Comparison of ENCODE assay signal across 24 cellular contexts in the genomic region with DNA sequence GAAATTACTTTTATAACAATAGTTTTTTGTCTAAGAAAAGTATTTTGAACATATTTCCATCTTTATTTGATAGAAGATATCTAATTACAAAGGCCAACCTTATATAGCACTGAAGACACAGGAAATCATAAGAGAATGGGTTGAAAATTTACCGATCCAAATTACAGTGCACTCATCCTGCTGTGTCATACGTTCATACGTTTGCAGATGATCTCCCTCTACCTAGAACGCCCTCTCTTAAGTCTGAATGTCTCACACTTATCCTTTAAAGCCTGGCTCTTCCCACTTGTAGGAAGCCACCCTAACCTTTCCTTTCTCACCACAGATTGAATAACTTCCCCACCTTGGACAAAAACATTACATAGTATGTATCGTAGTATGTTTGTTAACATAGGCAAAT. TPM values are rescaled to one million over a fixed set of nuclear protein-coding genes. Genes with fewer than 3 reads are reported as not detected.
DNase-seq lines count a peak whose midpoint lies in the region; ATAC-seq, FAIRE-seq and TF ChIP-seq lines count a peak whose summit lies in the region.
"Had no signal": no experiment of that assay in that cellular context is flagged by ENCODE, and none has a peak within 500 bp of the region (broad histone marks: within the 10 kb centered on the region; RNA-seq: fewer than 3 reads in every experiment).

No MANE protein-coding gene starts in this region.

- POLR2A ChIA-PET in K562 (lab: Yijun Ruan, JAX): no interaction called here

- ATAC-seq in natural killer cell: no peak
- ATAC-seq in natural killer cell treated with Interleukin-12 subunit alpha and Interleukin-12 subunit beta and Interleukin-15 and Interleukin-18, amount 100 ng/mL, for 72 hours: no peak
- peak; percentile 83 for ATAC-seq in K562
- ATAC-seq in stimulated activated effector memory CD8-positive, alpha-beta T cell treated with anti-CD3 and anti-CD28 coated beads, Interleukin-12 subunit alpha, Interleukin-12 subunit beta, amount 100 ng/mL, for 72 hours: no peak
- no peak for ATAC-seq in HG02970 (IDR thresholded peaks at IDR 0.05; ENCODE audit: low FRiP score, unreplicated experiment)
- ATAC-seq in HG03196 (IDR thresholded peaks at IDR 0.05; ENCODE audit: unreplicated experiment): no peak
- ATAC-seq: left lung; stimulated activated naive B cell treated with anti-CD40 and anti-IgM and Interleukin-4, amounts not matched to agents 10 μg/mL and 1 μg/mL and 100 μg/mL, for 72 hours had no signal

- no peak for DNase-seq in natural killer cell
- DNase-seq in natural killer cell treated with Interleukin-12 subunit alpha and Interleukin-12 subunit beta and Interleukin-15 and Interleukin-18, amount 100 ng/mL, for 72 hours (ENCODE audit: low spot score): no peak
- peak; percentile 11 for DNase-seq in NCI-H69 (lab: John Stamatoyannopoulos, UW)
- DNase-seq in K562 (ENCODE audit: extremely low read depth in 1 of 4, low spot score in 3 of 4): peak in 2 of 4 experiments; percentile 18 to 36
- no peak for DNase-seq in stimulated activated effector memory CD8-positive, alpha-beta T cell treated with anti-CD3 and anti-CD28 coated beads, Interleukin-12 subunit alpha, Interleukin-12 subunit beta, amount 100 ng/mL, for 72 hours (ENCODE audit: low spot score in 2 of 2)
- DNase-seq in ureter (ENCODE audit: low spot score): no peak
- DNase-seq: activated effector memory CD4-positive, alpha-beta T cell treated with anti-CD3 and anti-CD28 coated beads, Interleukin-2, amount 50 U/mL, for 16 hours; central memory CD4-positive, alpha-beta T cell; effector CD8-positive, alpha-beta T cell; foreskin melanocyte; GDM1; left lung; MM.1S; NCI-H1417 treated with DMSO at 0.1 percent for 48 hours; NCI-H524; stimulated activated naive B cell treated with anti-CD40 and anti-IgM and Interleukin-4, amounts not matched to agents 10 μg/mL and 1 μg/mL and 100 μg/mL, for 72 hours had no signal

- no peak for TF ChIP-seq EP300 in K562 (IDR thresholded peaks at IDR 0.05; ENCODE audit: low read length)

- peak overlapping the region; percentile 53; the same call in 2 of the 3 replicates for H3K27ac ChIP-seq in K562 (ENCODE audit: extremely low read depth, low read depth, low read length)
- H3K27ac ChIP-seq: hepatocyte, left lung, RWPE1 had no signal

- H3K9ac ChIP-seq in K562 (ENCODE audit: insufficient read depth in 1 of 2, low read depth in 2 of 2, low read length in 2 of 2): no peak overlapping the region

- no peaks in the 10 kb centered on the region for H3K36me3 Mint-ChIP-seq in natural killer cell
- no peaks in the 10 kb centered on the region for H3K36me3 Mint-ChIP-seq in natural killer cell treated with Interleukin-12 subunit alpha and Interleukin-12 subunit beta and Interleukin-15 and Interleukin-18, amount 100 ng/mL, for 72 hours
- H3K36me3 Mint-ChIP-seq in stimulated activated effector memory CD8-positive, alpha-beta T cell treated with anti-CD3 and anti-CD28 coated beads, Interleukin-12 subunit alpha, Interleukin-12 subunit beta, amount 100 ng/mL, for 72 hours: peaks cover 74% of the 10 kb centered on the region

- peaks cover 98% of the 10 kb centered on the region for H3K79me2 ChIP-seq in K562 (ENCODE audit: control insufficient read depth, insufficient read depth, low read length)

- H3K9me3 Mint-ChIP-seq in natural killer cell: no peaks in the 10 kb centered on the region
- H3K9me3 Mint-ChIP-seq in natural killer cell treated with Interleukin-12 subunit alpha and Interleukin-12 subunit beta and Interleukin-15 and Interleukin-18, amount 100 ng/mL, for 72 hours: no peaks in the 10 kb centered on the region
- no peaks in the 10 kb centered on the region for H3K9me3 Mint-ChIP-seq in stimulated activated effector memory CD8-positive, alpha-beta T cell treated with anti-CD3 and anti-CD28 coated beads, Interleukin-12 subunit alpha, Interleukin-12 subunit beta, amount 100 ng/mL, for 72 hours

- intact Hi-C loops in natural killer cell (cut with micrococcal nuclease) (no loop called here), K562 (cut with micrococcal nuclease) (no loop called here)

- no peak overlapping the region for H3K4me3 Mint-ChIP-seq in natural killer cell
- no peak overlapping the region for H3K4me3 Mint-ChIP-seq in natural killer cell treated with Interleukin-12 subunit alpha and Interleukin-12 subunit beta and Interleukin-15 and Interleukin-18, amount 100 ng/mL, for 72 hours
- H3K4me3 Mint-ChIP-seq in stimulated activated effector memory CD8-positive, alpha-beta T cell treated with anti-CD3 and anti-CD28 coated beads, Interleukin-12 subunit alpha, Interleukin-12 subunit beta, amount 100 ng/mL, for 72 hours: no peak overlapping the region
- H3K4me3 Mint-ChIP-seq: CD14-positive monocyte; stimulated activated naive B cell treated with anti-CD40 and anti-IgM and Interleukin-4, amounts not matched to agents 10 μg/mL and 1 μg/mL and 100 μg/mL, for 72 hours had no signal

- no peak for TF ChIP-seq POLR2A in K562 (conservative IDR thresholded peaks at IDR 0.05)

- H3K4me1 Mint-ChIP-seq in natural killer cell: peaks cover 29 to 44% of the 10 kb centered on the region in 2 donors
- H3K4me1 Mint-ChIP-seq in natural killer cell treated with Interleukin-12 subunit alpha and Interleukin-12 subunit beta and Interleukin-15 and Interleukin-18, amount 100 ng/mL, for 72 hours (ENCODE audit: low read depth in 2 of 2): peaks cover 27 to 28% of the 10 kb centered on the region in 2 donors
- peaks cover 21% of the 10 kb centered on the region for H3K4me1 Mint-ChIP-seq in stimulated activated effector memory CD8-positive, alpha-beta T cell treated with anti-CD3 and anti-CD28 coated beads, Interleukin-12 subunit alpha, Interleukin-12 subunit beta, amount 100 ng/mL, for 72 hours

- H3K36me3 ChIP-seq in K562 (ENCODE audit: control insufficient read depth, insufficient read depth, low read length): peaks cover 33% of the 10 kb centered on the region; the same call in 2 of the 3 replicates

- TF ChIP-seq RAD21 in K562 (CRISPR knock-in tag; conservative IDR thresholded peaks at IDR 0.05 in 1 of 2, IDR thresholded peaks at IDR 0.05 in 1 of 2): no peak

- no peak for FAIRE-seq in K562 (lab: Jason Lieb, UNC)
- FAIRE-seq: astrocyte, H54 had no signal

- H4K20me1 ChIP-seq in K562 (replicated peaks; ENCODE audit: control insufficient read depth, insufficient read depth, low read length): peaks cover 10% of the 10 kb centered on the region

- no TSS peak for BruUV-seq in K562 (replicated peaks; lab: Mats Ljungman, UMichigan)

- H3K4me2 ChIP-seq in K562 (ENCODE audit: insufficient read depth, low read length): no peak overlapping the region
- H3K4me2 ChIP-seq: hepatocyte had no signal

- no peak for TF ChIP-seq CTCF in natural killer cell (IDR thresholded peaks at IDR 0.05)
- TF ChIP-seq CTCF in K562 (IDR thresholded peaks at IDR 0.05 in 2 of 3, conservative IDR thresholded peaks at IDR 0.05 in 1 of 3; ENCODE audit: insufficient read depth in 2 of 3, low read depth in 1 of 3, low read length in 3 of 3): no peak

- in situ Hi-C loops in K562 (cut with MboI): no loop called here

- H3K4me3 ChIP-seq in K562: no peak overlapping the region
- H3K4me3 ChIP-seq: hepatocyte, left lung had no signal

- no peaks in the 10 kb centered on the region for H3K9me3 ChIP-seq in K562 (replicated peaks; ENCODE audit: control insufficient read depth, insufficient read depth, low read depth, low read length)
- H3K9me3 ChIP-seq: left lung had no signal

- no peak overlapping the region for H2AFZ ChIP-seq in K562 (ENCODE audit: low read depth, low read length)
- H2AFZ ChIP-seq: hepatocyte had no signal

- no peaks in the 10 kb centered on the region for H3K27me3 Mint-ChIP-seq in natural killer cell (ENCODE audit: low read depth in 2 of 2)
- no peaks in the 10 kb centered on the region for H3K27me3 Mint-ChIP-seq in natural killer cell treated with Interleukin-12 subunit alpha and Interleukin-12 subunit beta and Interleukin-15 and Interleukin-18, amount 100 ng/mL, for 72 hours
- H3K27me3 Mint-ChIP-seq: progenitor cell of endocrine pancreas; stimulated activated naive B cell treated with anti-CD40 and anti-IgM and Interleukin-4, amounts not matched to agents 10 μg/mL and 1 μg/mL and 100 μg/mL, for 72 hours had no signal

- peaks cover 0 to 9% of the 10 kb centered on the region in 2 experiments; a peak in 2 of 5 replicates for H3K4me1 ChIP-seq in K562 (replicated peaks in 1 of 2; ENCODE audit: control insufficient read depth in 2 of 2, insufficient read depth in 2 of 2, low read length in 2 of 2)

- H3K27ac Mint-ChIP-seq in natural killer cell: peak overlapping the region; percentile 5 to 45
- peak overlapping the region in 1 of 2 donors; percentile 11 for H3K27ac Mint-ChIP-seq in natural killer cell treated with Interleukin-12 subunit alpha and Interleukin-12 subunit beta and Interleukin-15 and Interleukin-18, amount 100 ng/mL, for 72 hours
- peak overlapping the region; percentile 29 for H3K27ac Mint-ChIP-seq in stimulated activated effector memory CD8-positive, alpha-beta T cell treated with anti-CD3 and anti-CD28 coated beads, Interleukin-12 subunit alpha, Interleukin-12 subunit beta, amount 100 ng/mL, for 72 hours
- H3K27ac Mint-ChIP-seq: progenitor cell of endocrine pancreas; stimulated activated naive B cell treated with anti-CD40 and anti-IgM and Interleukin-4, amounts not matched to agents 10 μg/mL and 1 μg/mL and 100 μg/mL, for 72 hours had no signal

- no peaks in the 10 kb centered on the region for H3K27me3 ChIP-seq in K562 (ENCODE audit: control insufficient read depth in 2 of 2, insufficient read depth in 2 of 2, low read length in 2 of 2)
- H3K27me3 ChIP-seq: hepatocyte, left lung had no signal

- WGBS in K562 (ENCODE audit: insufficient coverage, low coverage, missing lambda C conversion rate): 17% methylated on average over 5 of the region's 5 CpGs

- no peaks in the 10 kb centered on the region for H3K9me1 ChIP-seq in K562 (ENCODE audit: control insufficient read depth, insufficient read depth, low read length)

- CTCF ChIA-PET in K562 (lab: Yijun Ruan, JAX; ENCODE audit: low intra/inter-chr PET ratio): no interaction called here

RNA-seq across cellular contexts. Expression of gene ASH1L, which starts 9.3 kb away (rescaled TPM):
- total RNA-seq in natural killer cell (10 to 100 TPM; 82.2 to 99.5 (median 91.9) TPM), K562 (2014; rRNA removed) (10.7 and 12.7 TPM in 2 replicates), K562 (2014; rRNA removed; fragmentation: Illumina TruSeq; extraction: Trizol) (17.2 and 19.1 TPM in 2 replicates), K562 (2015; rRNA removed; fragmentation: Illumina TruSeq; extraction: Trizol) (23.3 and 24.2 TPM in 2 replicates), K562 (2021) (20.2 and 22.7 TPM in 2 replicates), ureter (88.5 TPM)
- 10 to 100 TPM; 54.3 to 85.5 TPM for total RNA-seq in natural killer cell treated with Interleukin-12 subunit alpha and Interleukin-12 subunit beta and Interleukin-15 and Interleukin-18, amount 100 ng/mL, for 72 hours
- 72.5 and 248 TPM in 2 replicates for total RNA-seq in K562 (2011; cell fraction: chromatin; rRNA removed; ENCODE audit: low replicate concordance)
- 35.7 and 56.7 TPM in 2 replicates for total RNA-seq in K562 (2011; cell fraction: nucleolus; rRNA removed)
- 84.0 and 86.9 TPM in 2 replicates for total RNA-seq in K562 (2011; cell fraction: nucleoplasm; rRNA removed)
- polyA plus RNA-seq in K562 (2011; rRNA removed) (16.7 and 18.6 TPM in 2 replicates), K562 (2014; fragmentation: Illumina TruSeq; extraction: Trizol) (11.9 and 14.6 TPM in 2 replicates), K562 (2014; fragmentation: Nextera tagmentation; extraction: Ambion mirVana) (1 to 10 TPM; 2.0 to 6.0 TPM), K562 (2014; rRNA removed) (8.8 and 11.4 TPM in 2 replicates)
- 9.3 and 12.1 TPM in 2 replicates for polyA plus RNA-seq in K562 (2011; cell fraction: cytosol; rRNA removed)
- 36.7 and 37.9 TPM in 2 replicates for polyA plus RNA-seq in K562 (2011; cell fraction: nucleus; rRNA removed)
- 8.7 and 11.7 TPM in 2 replicates for polyA plus RNA-seq in K562 (2012)
- 54.6 and 68.2 TPM in 2 replicates for polyA minus RNA-seq in K562 (2011; rRNA and poly(A)+ RNA removed)
- polyA minus RNA-seq in K562 (2011; cell fraction: cytosol; rRNA and poly(A)+ RNA removed): 15.4 and 19.6 TPM in 2 replicates
- 38.5 and 74.9 TPM in 2 replicates for polyA minus RNA-seq in K562 (2011; cell fraction: nucleus; rRNA and poly(A)+ RNA removed)

RNA-seq across cellular contexts. Expression of gene MSTO1, which starts 56.7 kb away (rescaled TPM):
- total RNA-seq in natural killer cell: 10 to 100 TPM; 44.7 to 53.6 (median 46.7) TPM
- total RNA-seq in natural killer cell treated with Interleukin-12 subunit alpha and Interleukin-12 subunit beta and Interleukin-15 and Interleukin-18, amount 100 ng/mL, for 72 hours: 100 to 1,000 TPM in 1 of 2 donors, 10 to 100 TPM in 1; 63.9 to 116 TPM
- 343 and 576 TPM in 2 replicates for total RNA-seq in K562 (2011; cell fraction: chromatin; rRNA removed; ENCODE audit: low replicate concordance)
- total RNA-seq in K562 (2011; cell fraction: nucleolus; rRNA removed): 343 and 349 TPM in 2 replicates
- total RNA-seq in K562 (2011; cell fraction: nucleoplasm; rRNA removed): 217 and 256 TPM in 2 replicates
- 48.0 and 55.8 TPM in 2 replicates for total RNA-seq in K562 (2014; rRNA removed)
- 42.6 and 44.9 TPM in 2 replicates for total RNA-seq in K562 (2014; rRNA removed; fragmentation: Illumina TruSeq; extraction: Trizol)
- 45.2 and 47.3 TPM in 2 replicates for total RNA-seq in K562 (2015; rRNA removed; fragmentation: Illumina TruSeq; extraction: Trizol)
- 67.6 and 71.1 TPM in 2 replicates for total RNA-seq in K562 (2021)
- polyA plus RNA-seq in K562 (2011; rRNA removed): 37.6 and 56.2 TPM in 2 replicates
- polyA plus RNA-seq in K562 (2011; cell fraction: cytosol; rRNA removed): 29.5 and 46.2 TPM in 2 replicates
- 499 and 561 TPM in 2 replicates for polyA plus RNA-seq in K562 (2011; cell fraction: nucleus; rRNA removed)
- 58.5 and 64.0 TPM in 2 replicates for polyA plus RNA-seq in K562 (2012)
- 55.4 and 58.5 TPM in 2 replicates for polyA plus RNA-seq in K562 (2014; fragmentation: Illumina TruSeq; extraction: Trizol)
- 10 to 100 TPM; 18.8 to 21.6 TPM for polyA plus RNA-seq in K562 (2014; fragmentation: Nextera tagmentation; extraction: Ambion mirVana)
- 56.7 and 69.0 TPM in 2 replicates for polyA plus RNA-seq in K562 (2014; rRNA removed)
- 45.9 and 57.2 TPM in 2 replicates for polyA minus RNA-seq in K562 (2011; rRNA and poly(A)+ RNA removed)
- polyA minus RNA-seq in K562 (2011; cell fraction: cytosol; rRNA and poly(A)+ RNA removed): 16.1 and 22.0 TPM in 2 replicates
- polyA minus RNA-seq in K562 (2011; cell fraction: nucleus; rRNA and poly(A)+ RNA removed): 194 and 218 TPM in 2 replicates
- total RNA-seq in ureter: 80.0 TPM
